Comparison of ENCODE assay signal across 24 cellular contexts in the genomic region with DNA sequence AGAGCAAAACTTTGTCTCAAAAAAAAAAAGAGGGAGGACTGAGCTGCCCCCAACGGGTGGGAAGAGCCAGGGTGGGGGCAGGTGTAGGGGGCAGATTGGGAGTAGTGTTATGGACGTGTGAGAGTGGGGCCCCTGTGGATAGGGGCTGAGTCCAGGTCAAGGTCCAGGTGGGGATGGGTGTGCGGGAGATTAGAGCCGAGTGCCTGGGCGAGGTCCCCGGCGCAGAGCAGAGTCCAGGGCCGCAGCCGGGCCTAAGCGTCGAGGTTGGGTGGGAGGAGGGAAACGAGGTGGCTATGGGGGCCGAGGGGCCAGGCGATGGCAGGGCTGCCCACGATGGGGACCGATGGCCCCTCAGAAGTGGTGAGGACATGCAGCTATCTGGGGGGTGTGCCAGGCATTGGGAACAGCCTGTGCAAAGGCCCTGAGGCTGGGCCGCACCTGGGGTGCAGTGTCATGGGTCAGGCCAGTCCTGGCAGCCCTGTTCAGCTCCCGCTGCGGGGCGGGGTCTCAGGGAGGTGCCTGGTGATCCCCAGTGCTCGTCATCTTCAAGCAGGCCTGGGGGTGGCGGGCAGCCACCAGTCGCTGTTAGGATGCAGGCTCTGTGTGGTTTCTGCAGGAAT. TPM values are rescaled to one million over a fixed set of nuclear protein-coding genes. Genes with fewer than 3 reads are reported as not detected.
"Had no signal": no experiment of that assay in that cellular context is flagged by ENCODE, and none has a peak within 500 bp of the region (broad histone marks: within the 10 kb centered on the region; RNA-seq: fewer than 3 reads in every experiment).

No MANE protein-coding gene starts in this region.

- H3K27me3 Mint-ChIP-seq: activated CD4-positive, alpha-beta T cell treated with anti-CD3 and anti-CD28 coated beads, Interleukin-2, amount 10 ng/mL, durations not matched to agents 7 days and 5 days; brain had no signal

- DNase-seq: activated gamma-delta T cell, foreskin keratinocyte, midbrain had no signal

- H3K27ac Mint-ChIP-seq: activated CD4-positive, alpha-beta T cell treated with anti-CD3 and anti-CD28 coated beads, Interleukin-2, amount 10 ng/mL, durations not matched to agents 7 days and 5 days; activated CD8-positive, alpha-beta T cell treated with anti-CD3 and anti-CD28 coated beads, Interleukin-2, amount 10 ng/mL, durations not matched to agents 7 days and 5 days; activated T-helper 1 cell treated with anti-CD3 and anti-CD28 coated beads, Interleukin-12 subunit alpha, Interleukin-12 subunit beta, Interleukin-2, Interleukin-4 antibody, amounts not matched to agents 30 ng/mL and 10 ng/mL and 1 ng/mL, durations not matched to agents 14 hours and 24 hours and 36 hours had no signal

- H3K36me3 ChIP-seq: pancreas had no signal

- H3K27me3 ChIP-seq: pancreas, right atrium auricular region, tibial nerve, vagina had no signal

- H3K36me3 Mint-ChIP-seq: immature natural killer cell had no signal

- H3K4me1 Mint-ChIP-seq: brain had no signal

- H3K9me3 ChIP-seq: pancreas, psoas muscle, vagina had no signal

- H3K27ac ChIP-seq: foreskin keratinocyte, pancreas, psoas muscle, right atrium auricular region, vagina, VCaP had no signal

- H3K4me3 ChIP-seq: pancreas, psoas muscle, right atrium auricular region, tibial nerve, vagina had no signal

- H3K4me1 ChIP-seq: foreskin keratinocyte, pancreas, psoas muscle, right atrium auricular region, vagina had no signal

- FAIRE-seq: pancreas had no signal

- H3K4me3 Mint-ChIP-seq: activated CD4-positive, alpha-beta T cell treated with anti-CD3 and anti-CD28 coated beads, Interleukin-2, amount 10 ng/mL, durations not matched to agents 7 days and 5 days; activated CD8-positive, alpha-beta T cell treated with anti-CD3 and anti-CD28 coated beads, Interleukin-2, amount 10 ng/mL, durations not matched to agents 7 days and 5 days; activated T-helper 1 cell treated with anti-CD3 and anti-CD28 coated beads, Interleukin-12 subunit alpha, Interleukin-12 subunit beta, Interleukin-2, Interleukin-4 antibody, amounts not matched to agents 30 ng/mL and 10 ng/mL and 1 ng/mL, durations not matched to agents 14 hours and 24 hours and 36 hours; brain; immature natural killer cell; nephron; stimulated activated naive CD8-positive, alpha-beta T cell treated with anti-CD3 and anti-CD28 coated beads, Interleukin-15, amount 100 ng/mL, for 72 hours had no signal

RNA-seq across cellular contexts. Expression of a gene that starts 12.3 kb away (rescaled TPM):
- total RNA-seq: activated CD4-positive, alpha-beta T cell treated with anti-CD3 and anti-CD28 coated beads, Interleukin-2, amount 10 ng/mL, durations not matched to agents 7 days and 5 days; activated CD8-positive, alpha-beta T cell treated with anti-CD3 and anti-CD28 coated beads, Interleukin-2, amount 10 ng/mL, durations not matched to agents 7 days and 5 days; activated T-helper 1 cell treated with anti-CD3 and anti-CD28 coated beads, Interleukin-12 subunit alpha, Interleukin-12 subunit beta, Interleukin-2, Interleukin-4 antibody, amounts not matched to agents 30 ng/mL and 10 ng/mL and 1 ng/mL, durations not matched to agents 14 hours and 24 hours and 36 hours; dermis blood vessel endothelial cell; left ventricle myocardium superior; skeletal muscle tissue; T-helper 2 cell treated with Interferon-gamma antibody and Interleukin-4, amounts not matched to agents 100 ng/mL and 5 ng/mL, for 36 hours had no signal
- polyA plus RNA-seq: immature natural killer cell had no signal

RNA-seq across cellular contexts. Expression of a gene that starts 29.9 kb away (rescaled TPM):
- total RNA-seq: activated CD4-positive, alpha-beta T cell treated with anti-CD3 and anti-CD28 coated beads, Interleukin-2, amount 10 ng/mL, durations not matched to agents 7 days and 5 days; activated CD8-positive, alpha-beta T cell treated with anti-CD3 and anti-CD28 coated beads, Interleukin-2, amount 10 ng/mL, durations not matched to agents 7 days and 5 days; T-helper 2 cell treated with Interferon-gamma antibody and Interleukin-4, amounts not matched to agents 100 ng/mL and 5 ng/mL, for 36 hours had no signal
- polyA plus RNA-seq: immature natural killer cell had no signal

RNA-seq across cellular contexts. Expression of a gene that starts 43.4 kb away (rescaled TPM):
- total RNA-seq: activated CD4-positive, alpha-beta T cell treated with anti-CD3 and anti-CD28 coated beads, Interleukin-2, amount 10 ng/mL, durations not matched to agents 7 days and 5 days; activated CD8-positive, alpha-beta T cell treated with anti-CD3 and anti-CD28 coated beads, Interleukin-2, amount 10 ng/mL, durations not matched to agents 7 days and 5 days; activated T-helper 1 cell treated with anti-CD3 and anti-CD28 coated beads, Interleukin-12 subunit alpha, Interleukin-12 subunit beta, Interleukin-2, Interleukin-4 antibody, amounts not matched to agents 30 ng/mL and 10 ng/mL and 1 ng/mL, durations not matched to agents 14 hours and 24 hours and 36 hours; dermis blood vessel endothelial cell; foreskin keratinocyte; glomerular endothelial cell; kidney epithelial cell; left ventricle myocardium superior; myocyte; pancreas; right atrium auricular region; skeletal muscle tissue; T-helper 2 cell treated with Interferon-gamma antibody and Interleukin-4, amounts not matched to agents 100 ng/mL and 5 ng/mL, for 36 hours; tibial nerve; vagina had no signal
- polyA plus RNA-seq: esophagus, foreskin keratinocyte, pancreas had no signal
